In the genomic region with DNA sequence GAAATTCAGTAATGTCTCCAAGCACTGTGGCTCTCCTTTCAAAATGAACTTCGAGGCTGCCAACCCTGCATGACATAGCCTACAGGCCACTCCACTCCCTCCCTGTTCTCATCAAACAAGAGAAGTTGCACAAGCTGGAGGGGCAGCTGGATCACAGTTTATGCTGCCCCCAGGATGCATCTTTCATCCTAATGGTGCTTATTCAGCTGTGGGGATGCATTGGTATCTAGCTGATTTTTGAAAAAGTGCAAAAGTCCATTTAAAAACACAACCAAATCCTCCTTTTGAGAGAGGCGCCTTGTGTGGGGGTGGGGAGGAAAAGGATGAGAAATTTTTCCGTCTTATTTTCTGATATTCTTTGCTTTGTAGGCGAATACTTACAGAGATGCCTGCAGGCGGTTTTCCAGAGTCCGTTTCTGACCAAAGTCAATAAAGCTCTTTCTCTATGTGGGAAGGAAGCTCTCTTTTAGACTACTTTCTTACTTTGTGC, we compare ENCODE assay signal across 24 cellular contexts.
"Had no signal": no experiment of that assay in that cellular context is flagged by ENCODE, and none has a peak within 500 bp of the region (broad histone marks: within the 10 kb centered on the region; RNA-seq: fewer than 3 reads in every experiment).

No MANE protein-coding gene starts in this region.

- H3K9ac ChIP-seq: KMS-11 had no signal

- H3K36me3 Mint-ChIP-seq: activated naive CD8-positive, alpha-beta T cell treated with anti-CD3 and anti-CD28 coated beads, Interleukin-2, amount 10 ng/mL, durations not matched to agents 7 days and 5 days; WTC11 had no signal

- H3K27ac ChIP-seq: adrenal gland, KMS-11 had no signal

- H3K9me3 Mint-ChIP-seq: activated naive CD8-positive, alpha-beta T cell treated with anti-CD3 and anti-CD28 coated beads, Interleukin-2, amount 10 ng/mL, durations not matched to agents 7 days and 5 days; WTC11 had no signal

- H3K4me3 Mint-ChIP-seq: activated CD8-positive, alpha-beta T cell treated with anti-CD3 and anti-CD28 coated beads, Interleukin-2, amount 10 ng/mL, durations not matched to agents 7 days and 5 days; activated naive CD8-positive, alpha-beta T cell treated with anti-CD3 and anti-CD28 coated beads, Interleukin-2, amount 10 ng/mL, durations not matched to agents 7 days and 5 days; T-helper 17 cell; WTC11 had no signal

- H3K36me3 ChIP-seq: adrenal gland, MG63 had no signal

- H3K27me3 ChIP-seq: adrenal gland, MG63 had no signal

- H3K27ac Mint-ChIP-seq: activated CD8-positive, alpha-beta T cell treated with anti-CD3 and anti-CD28 coated beads, Interleukin-2, amount 10 ng/mL, durations not matched to agents 7 days and 5 days; activated naive CD8-positive, alpha-beta T cell treated with anti-CD3 and anti-CD28 coated beads, Interleukin-2, amount 10 ng/mL, durations not matched to agents 7 days and 5 days; T-helper 17 cell; WTC11 had no signal

- H3K9me3 ChIP-seq: adrenal gland, MG63 had no signal

- H3K4me3 ChIP-seq: adrenal gland, MG63 had no signal

- DNase-seq: activated CD4-positive, alpha-beta T cell treated with anti-CD3 and anti-CD28 coated beads for 48 hours; activated CD4-positive, alpha-beta T cell treated with anti-CD3 and anti-CD28 coated beads, Interleukin-2, amount 50 U/mL, for 4 hours; activated CD4-positive, CD25-positive, alpha-beta regulatory T cell treated with anti-CD3 and anti-CD28 coated beads, Interleukin-2, amount 50 U/mL, for 72 hours; activated CD8-positive, alpha-beta memory T cell treated with anti-CD3 and anti-CD28 coated beads, Interleukin-2, amount 50 U/mL, for 48 hours; activated CD8-positive, alpha-beta T cell treated with anti-CD3 and anti-CD28 coated beads, Interleukin-2, amount 10 ng/mL, durations not matched to agents 7 days and 5 days; activated naive CD4-positive, alpha-beta T cell treated with anti-CD3 and anti-CD28 coated beads, Interleukin-2, amount 50 U/mL, for 16 hours; activated naive CD8-positive, alpha-beta T cell treated with anti-CD3 and anti-CD28 coated beads, Interleukin-2, amount 10 ng/mL, durations not matched to agents 7 days and 5 days; activated T-cell treated with anti-CD3 and anti-CD28 coated beads, Interleukin-2, amount 50 U/mL, for 1 hour; adrenal gland; anterior cingulate cortex; MG63; MV-4-11; NCI-H1092 treated with DMSO at 0.1 percent for 48 hours; NCI-H1436; NCI-H1694 treated with DMSO at 0.1 percent for 48 hours; NCI-H2029 treated with DMSO at 0.1 percent for 48 hours; NCI-H510A treated with DMSO at 0.1 percent for 48 hours; NCI-H69; NK-92 treated with Interleukin-12 subunit alpha and Interleukin-12 subunit beta, amount 100 ng/mL, for 24 hours; SHP77 treated with DMSO at 0.1 percent for 48 hours; T-helper 17 cell; T-helper 9 cell had no signal

- H3K4me1 Mint-ChIP-seq: activated naive CD8-positive, alpha-beta T cell treated with anti-CD3 and anti-CD28 coated beads, Interleukin-2, amount 10 ng/mL, durations not matched to agents 7 days and 5 days; T-helper 17 cell had no signal

- H3K4me2 ChIP-seq: KMS-11 had no signal

- ATAC-seq: activated CD8-positive, alpha-beta T cell treated with anti-CD3 and anti-CD28 coated beads, Interleukin-2, amount 10 ng/mL, durations not matched to agents 7 days and 5 days; T-helper 17 cell; WTC11 had no signal
